ENCODE assay signal across 8 cellular contexts in the genomic region with DNA sequence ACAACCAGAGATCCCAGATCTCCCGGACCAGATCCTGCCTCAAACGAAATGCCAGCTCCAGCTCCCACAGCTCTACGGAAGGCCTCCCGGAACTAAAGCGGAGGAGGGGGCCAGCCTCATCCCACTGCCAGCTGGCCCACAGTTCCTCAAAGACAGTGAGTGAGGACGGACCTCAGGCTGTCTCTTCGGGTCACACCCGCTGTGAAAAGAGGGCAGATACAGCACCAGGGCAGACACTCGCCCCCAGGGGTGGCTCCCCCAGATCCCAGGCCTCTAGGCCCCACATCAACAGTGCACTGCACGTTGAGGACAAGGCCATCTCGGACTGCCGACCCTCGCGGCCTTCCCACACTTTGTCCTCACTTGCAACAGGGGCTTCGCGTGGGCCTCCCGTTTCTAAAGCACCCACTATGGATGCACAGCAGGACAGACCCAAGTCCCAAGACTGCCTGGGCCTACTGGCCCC.
DNase-seq lines count a peak whose midpoint lies in the region; ATAC-seq and TF ChIP-seq lines count a peak whose summit lies in the region.
"Not testable (repeated sequence)": the region's sequence is repeated elsewhere in the genome, so short reads cannot be mapped to it uniquely, and the experiment has no call there.

No MANE protein-coding gene starts in this region.

- in situ Hi-C loops in HAP-1 (cut with MboI; ENCODE audit: low sequenced_read_pairs) = loop anchor here (25.0 kb wide), 1 partner anchor 696 kb away; no protein-coding TSS in a partner anchor

- not testable (repeated sequence) for H3K4me3 Mint-ChIP-seq in activated B cell treated with CpG ODN at 0.5 μM for 24 hours; activated naive CD8-positive, alpha-beta T cell; effector memory CD8-positive, alpha-beta T cell

- WGBS in psoas muscle, 3 donors = 76 to 84% (median 83%) methylated on average over 17 of the region's 17 CpGs

- not testable (repeated sequence) for H3K27ac ChIP-seq in psoas muscle, upper lobe of right lung

- not testable (repeated sequence) for H3K27me3 Mint-ChIP-seq in activated B cell treated with CpG ODN at 0.5 μM for 24 hours; activated naive CD8-positive, alpha-beta T cell; effector memory CD8-positive, alpha-beta T cell

- not testable (repeated sequence) for H3K36me3 ChIP-seq in HAP-1 (replicated peaks); upper lobe of right lung
- peaks cover 0 to 13% of the 10 kb centered on the region in 2 donors for H3K36me3 ChIP-seq in psoas muscle (ENCODE audit: insufficient read depth in 1 of 2, low read depth in 1 of 2)

- not testable (repeated sequence) for H3K27me3 ChIP-seq in HAP-1 (ENCODE audit: low read depth); psoas muscle (ENCODE audit: insufficient read depth in 3 of 3, low read length in 2 of 3); upper lobe of right lung

- not testable (repeated sequence) for H3K4me3 ChIP-seq in HAP-1, psoas muscle, upper lobe of right lung

- TF ChIP-seq CTCF in activated B cell treated with CpG ODN at 0.5 μM for 24 hours (IDR thresholded peaks at IDR 0.05); psoas muscle (IDR thresholded peaks at IDR 0.05); upper lobe of right lung (IDR thresholded peaks at IDR 0.05): not testable (repeated sequence)

- H3K9me3 Mint-ChIP-seq in activated B cell treated with CpG ODN at 0.5 μM for 24 hours; activated naive CD8-positive, alpha-beta T cell (ENCODE audit: low read depth); effector memory CD8-positive, alpha-beta T cell: not testable (repeated sequence)

- H3K4me1 ChIP-seq in HAP-1, psoas muscle, upper lobe of right lung: not testable (repeated sequence)

- intact Hi-C loops in activated B cell treated with CpG ODN at 0.5 μM for 24 hours (cut with micrococcal nuclease); left ventricle myocardium superior (cut with micrococcal nuclease); psoas muscle (cut with DNase I); upper lobe of right lung (cut with DNase I): not testable (repeated sequence)

- peaks cover 41% of the 10 kb centered on the region for H3K36me3 Mint-ChIP-seq in activated B cell treated with CpG ODN at 0.5 μM for 24 hours (ENCODE audit: low read depth)
- H3K36me3 Mint-ChIP-seq in activated naive CD8-positive, alpha-beta T cell = not testable (repeated sequence)
- H3K36me3 Mint-ChIP-seq in effector memory CD8-positive, alpha-beta T cell (ENCODE audit: insufficient read depth) = peaks cover 10% of the 10 kb centered on the region

- not testable (repeated sequence) for H3K9me3 ChIP-seq in HAP-1, psoas muscle, upper lobe of right lung

- not testable (repeated sequence) for ATAC-seq in activated B cell treated with CpG ODN at 0.5 μM for 24 hours (ENCODE audit: low read depth); effector memory CD8-positive, alpha-beta T cell (replicated peaks); left ventricle myocardium superior; psoas muscle; upper lobe of right lung

- CTCF ChIA-PET in activated B cell treated with CpG ODN at 0.5 μM for 24 hours (lab: Charles Lee) = not testable (repeated sequence)

- H3K27ac Mint-ChIP-seq in activated B cell treated with CpG ODN at 0.5 μM for 24 hours = not testable (repeated sequence)
- peak overlapping the region; percentile 4 for H3K27ac Mint-ChIP-seq in activated naive CD8-positive, alpha-beta T cell
- H3K27ac Mint-ChIP-seq in effector memory CD8-positive, alpha-beta T cell = peak overlapping the region; percentile 41 to 77

- peak; percentile 1 to 36 for DNase-seq in HAP-1 (ENCODE audit: low spot score in 2 of 2)
- peak; percentile 39 for DNase-seq in activated B cell treated with CpG ODN at 0.5 μM for 24 hours
- peak in 2 of 3 experiments; percentile 4 to 24 for DNase-seq in effector memory CD8-positive, alpha-beta T cell
- DNase-seq in left ventricle myocardium superior = peak; percentile 53
- DNase-seq in mesenteric fat pad (ENCODE audit: low spot score) = peak; percentile 98
- DNase-seq in psoas muscle = peak; percentile 32 to 75
- DNase-seq in upper lobe of right lung = peak; percentile 83

- not testable (repeated sequence) for H3K4me1 Mint-ChIP-seq in activated B cell treated with CpG ODN at 0.5 μM for 24 hours; activated naive CD8-positive, alpha-beta T cell (ENCODE audit: low read depth)
- H3K4me1 Mint-ChIP-seq in effector memory CD8-positive, alpha-beta T cell (ENCODE audit: low read depth in 2 of 2) = peaks cover 25 to 31% of the 10 kb centered on the region in 2 donors

- POLR2A ChIA-PET in activated B cell treated with CpG ODN at 0.5 μM for 24 hours (lab: Charles Lee) = not testable (repeated sequence)

Comparison
In these comparisons a context has a peak if more than half of its experiments do, and no peak if none do; other contexts are left out.
1. DNase-seq: peak in every context shown above with its lines; median percentile 98 in mesenteric fat pad; 83 in upper lobe of right lung; 54 in psoas muscle; 53 in left ventricle myocardium superior; 39 in activated B cell treated with CpG ODN at 0.5 μM for 24 hours; 18 in HAP-1; 14 in effector memory CD8-positive, alpha-beta T cell.